18 cellular contexts compared by ENCODE assay signal in the genomic region with DNA sequence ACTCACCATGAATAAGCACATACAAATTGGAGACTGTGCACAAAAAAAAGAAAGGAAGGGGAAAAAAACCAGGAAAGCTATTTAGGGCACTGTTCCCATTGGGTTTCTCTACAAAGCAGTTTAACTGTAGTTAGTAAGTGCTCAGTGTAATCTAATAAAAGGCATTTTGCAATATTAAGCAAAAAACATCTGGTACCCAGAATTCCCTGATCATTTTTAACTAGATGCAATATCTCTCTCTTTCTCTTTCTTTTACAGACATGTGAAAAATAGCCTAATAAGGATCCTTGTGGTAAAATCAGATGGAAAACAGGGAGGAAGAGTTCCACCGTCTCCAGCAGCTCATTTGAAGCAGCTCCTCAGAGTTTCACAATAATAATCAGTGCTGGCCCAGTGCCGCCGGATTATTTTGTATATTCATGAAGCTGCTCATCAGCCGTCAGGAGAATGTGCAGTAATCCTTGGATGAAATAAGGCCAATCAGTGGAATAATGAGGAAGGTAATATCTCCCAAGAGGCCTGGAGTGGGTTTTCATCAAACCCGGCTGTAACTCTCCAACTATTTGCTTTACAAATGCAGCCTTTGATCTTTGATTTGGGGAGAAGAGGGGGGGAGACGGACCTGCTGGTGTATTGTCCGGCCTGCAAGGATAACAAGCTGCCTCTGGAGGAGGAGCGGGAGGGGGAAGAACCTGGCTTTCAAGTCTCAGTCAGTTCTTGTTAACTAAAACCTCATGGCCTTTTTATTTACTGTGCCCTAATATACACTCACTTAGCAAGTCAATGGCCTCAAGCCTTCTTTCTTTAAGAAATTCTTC.
DNase-seq lines count a peak whose midpoint lies in the region; ATAC-seq lines count a peak whose summit lies in the region.
"Had no signal": no experiment of that assay in that cellular context is flagged by ENCODE, and none has a peak within 500 bp of the region (broad histone marks: within the 10 kb centered on the region; RNA-seq: fewer than 3 reads in every experiment).

No MANE protein-coding gene starts in this region.

- H3K4me3 Mint-ChIP-seq in activated naive CD4-positive, alpha-beta T cell treated with anti-CD3 and anti-CD28 coated beads, Interleukin-2, amount 10 ng/mL, durations not matched to agents 7 days and 5 days = no peak overlapping the region
- H3K4me3 Mint-ChIP-seq: activated naive CD8-positive, alpha-beta T cell treated with anti-CD3 and anti-CD28 coated beads for 36 hours; natural killer cell; T-cell had no signal

- no peak overlapping the region for H3K27ac Mint-ChIP-seq in activated naive CD4-positive, alpha-beta T cell treated with anti-CD3 and anti-CD28 coated beads, Interleukin-2, amount 10 ng/mL, durations not matched to agents 7 days and 5 days
- H3K27ac Mint-ChIP-seq: activated naive CD8-positive, alpha-beta T cell treated with anti-CD3 and anti-CD28 coated beads for 36 hours; natural killer cell; T-cell had no signal

- peak overlapping the region; percentile 47 for H3K9ac ChIP-seq in SK-N-MC (ENCODE audit: insufficient read length)

- no peaks in the 10 kb centered on the region for H3K9me3 Mint-ChIP-seq in activated naive CD4-positive, alpha-beta T cell treated with anti-CD3 and anti-CD28 coated beads, Interleukin-2, amount 10 ng/mL, durations not matched to agents 7 days and 5 days

- no peaks in the 10 kb centered on the region for H3K9me3 ChIP-seq in SK-N-MC (ENCODE audit: low read depth, low read length)

- peak; percentile 20 for ATAC-seq in Right ventricle myocardium inferior
- ATAC-seq: left colon, natural killer cell, PC-3, T-cell had no signal

- CTCF ChIA-PET in activated naive CD4-positive, alpha-beta T cell treated with anti-CD3 and anti-CD28 coated beads, Interleukin-2, amount 10 ng/mL, durations not matched to agents 7 days and 5 days (lab: Charles Lee) = no interaction called here

- peak overlapping the region; percentile 66 for H3K4me3 ChIP-seq in SK-N-MC
- H3K4me3 ChIP-seq: skin epidermis had no signal

- peak overlapping the region; percentile 91 for H3K27ac ChIP-seq in SK-N-MC

- no peaks in the 10 kb centered on the region for H3K36me3 Mint-ChIP-seq in activated naive CD4-positive, alpha-beta T cell treated with anti-CD3 and anti-CD28 coated beads, Interleukin-2, amount 10 ng/mL, durations not matched to agents 7 days and 5 days
- H3K36me3 Mint-ChIP-seq: activated naive CD8-positive, alpha-beta T cell treated with anti-CD3 and anti-CD28 coated beads for 36 hours; natural killer cell; T-cell had no signal

- intact Hi-C loops in Right ventricle myocardium inferior (cut with DNase I) (no loop called here), cardiac septum (cut with DNase I) (no loop called here), posterior vena cava (cut with DNase I) (no loop called here)

- H3K4me1 Mint-ChIP-seq in activated naive CD4-positive, alpha-beta T cell treated with anti-CD3 and anti-CD28 coated beads, Interleukin-2, amount 10 ng/mL, durations not matched to agents 7 days and 5 days = peaks cover 2% of the 10 kb centered on the region
- H3K4me1 Mint-ChIP-seq: activated naive CD8-positive, alpha-beta T cell treated with anti-CD3 and anti-CD28 coated beads for 36 hours had no signal

- H3K27me3 Mint-ChIP-seq in activated naive CD4-positive, alpha-beta T cell treated with anti-CD3 and anti-CD28 coated beads, Interleukin-2, amount 10 ng/mL, durations not matched to agents 7 days and 5 days = no peaks in the 10 kb centered on the region

- DNase-seq in Right ventricle myocardium inferior (ENCODE audit: missing footprints) = no peak
- no peak for DNase-seq in cardiac septum (ENCODE audit: low spot score)
- DNase-seq in SK-N-MC (ENCODE audit: low read depth, low spot score) = peak; percentile 58
- peak; percentile 62 for DNase-seq in left kidney (ENCODE audit: low read depth, low spot score)
- DNase-seq in posterior vena cava (ENCODE audit: low spot score) = no peak
- no peak for DNase-seq in activated naive CD4-positive, alpha-beta T cell treated with anti-CD3 and anti-CD28 coated beads, Interleukin-2, amount 10 ng/mL, durations not matched to agents 7 days and 5 days
- DNase-seq in cerebellar cortex (ENCODE audit: low spot score) = no peak
- no peak for DNase-seq in cortex of kidney (lab: John Stamatoyannopoulos, UW)
- DNase-seq: activated CD4-positive, CD25-positive, alpha-beta regulatory T cell treated with anti-CD3 and anti-CD28 coated beads, Interleukin-2, amount 50 U/mL, for 72 hours; activated CD8-positive, alpha-beta memory T cell treated with anti-CD3 and anti-CD28 coated beads, Interleukin-2, amount 50 U/mL, for 48 hours; activated naive CD8-positive, alpha-beta T cell treated with anti-CD3 and anti-CD28 coated beads for 36 hours; Calu3; head of caudate nucleus; natural killer cell; PC-3; T-cell had no signal

- H3K36me3 ChIP-seq in SK-N-MC (ENCODE audit: insufficient read depth, low read length) = no peaks in the 10 kb centered on the region

Comparison
In these comparisons a context has a peak if more than half of its experiments do, and no peak if none do; other contexts are left out.
1. DNase-seq: peak in SK-N-MC (single experiment) and left kidney (single experiment); none in Right ventricle myocardium inferior (single experiment), cardiac septum (single experiment), posterior vena cava (single experiment), activated naive CD4-positive, alpha-beta T cell treated with anti-CD3 and anti-CD28 coated beads, Interleukin-2, amount 10 ng/mL, durations not matched to agents 7 days and 5 days (single experiment), cerebellar cortex (single experiment) and cortex of kidney (single experiment).